Comparison of ENCODE assay signal across 8 cellular contexts in genomic region chr17:75764417-75764710, GRCh38. TPM values are rescaled to one million over a fixed set of nuclear protein-coding genes. Genes with fewer than 3 reads are reported as not detected.
DNase-seq lines count a peak whose midpoint lies in the region; ATAC-seq and TF ChIP-seq lines count a peak whose summit lies in the region.

No MANE protein-coding gene starts in this region.

- H3K79me2 ChIP-seq in GM23338 (replicated peaks; ENCODE audit: insufficient read depth): no peaks in the 10 kb centered on the region

- H4K20me1 ChIP-seq in GM23338 (replicated peaks; ENCODE audit: insufficient read depth): 0 out of 2 replicates have a peak, but pooled peaks cover 3% of the 10 kb centered on the region

- no peaks in the 10 kb centered on the region for H3K27me3 ChIP-seq in GM23338 (ENCODE audit: insufficient read depth)

- H3K4me1 ChIP-seq in GM23338 (ENCODE audit: insufficient read depth): peaks cover 3% of the 10 kb centered on the region; the same call in 1 of the 2 replicates

- H3K36me3 ChIP-seq in GM23338 (ENCODE audit: insufficient read depth): no peaks in the 10 kb centered on the region

- H3K4me3 ChIP-seq in GM23338 (peak overlapping the region; percentile 90), skin epidermis (peak overlapping the region; percentile 44 to 77 (median 66))

- no peak overlapping the region for H3K27ac Mint-ChIP-seq in GM23338
- H3K27ac Mint-ChIP-seq in glutamatergic neuron (ENCODE audit: unreplicated experiment): no peak overlapping the region

- H3F3A ChIP-seq in GM23338 (replicated peaks; ENCODE audit: low read depth): peaks cover 4% of the 10 kb centered on the region

- DNase-seq in GM23338 (ENCODE audit: low spot score) (no peak), glutamatergic neuron (no peak), pons (ENCODE audit: low spot score) (no peak), iPS-NIHi7 (ENCODE audit: extremely low spot score) (no peak), NCI-H146 (lab: John Stamatoyannopoulos, UW) (no peak)

- no peaks in the 10 kb centered on the region; the same call in 2 of the 3 replicates for H3K9me3 Mint-ChIP-seq in GM23338
- peaks cover 1% of the 10 kb centered on the region for H3K9me3 Mint-ChIP-seq in glutamatergic neuron (ENCODE audit: unreplicated experiment)

- H3K27ac ChIP-seq in GM23338 (ENCODE audit: low read depth) (no peak overlapping the region), VCaP (peak overlapping the region; percentile 65), skin epidermis (peak overlapping the region; percentile 17 to 89 (median 78))

- H2AFZ ChIP-seq in GM23338: peak overlapping the region; percentile 99

- TF ChIP-seq CTCF in GM23338 (conservative IDR thresholded peaks at IDR 0.05; ENCODE audit: low read depth in 2 of 2) (no peak), VCaP (conservative IDR thresholded peaks at IDR 0.05) (0 out of 2 replicates have a peak, but pooled peaks have one; percentile 68), glutamatergic neuron (IDR thresholded peaks at IDR 0.05; ENCODE audit: partially characterized antibody, unreplicated experiment) (no peak)

- H3K9me2 ChIP-seq in GM23338 (ENCODE audit: insufficient read depth): no peaks in the 10 kb centered on the region

- peak overlapping the region; percentile 76 for H3K4me3 Mint-ChIP-seq in GM23338
- peak overlapping the region; percentile 61 for H3K4me3 Mint-ChIP-seq in glutamatergic neuron (ENCODE audit: unreplicated experiment)

- H3K36me3 Mint-ChIP-seq in GM23338 (ENCODE audit: low read depth) (no peaks in the 10 kb centered on the region; the same call in 2 of the 3 replicates), glutamatergic neuron (ENCODE audit: unreplicated experiment) (no peaks in the 10 kb centered on the region)

- peak overlapping the region; percentile 87 for H3K4me2 ChIP-seq in GM23338

- H3K27me3 Mint-ChIP-seq in GM23338 (ENCODE audit: insufficient read depth, low read depth, poor library complexity) (peaks cover 14% of the 10 kb centered on the region), glutamatergic neuron (ENCODE audit: unreplicated experiment) (peaks cover 6% of the 10 kb centered on the region)

- peak; percentile 3; the same call in 1 of the 3 replicates for ATAC-seq in GM23338
- no peak for ATAC-seq in GM19324 (IDR thresholded peaks at IDR 0.05; ENCODE audit: low FRiP score, unreplicated experiment)

- H3K4me1 Mint-ChIP-seq in GM23338 (peaks cover 6% of the 10 kb centered on the region; the same call in 2 of the 3 replicates), glutamatergic neuron (ENCODE audit: low read depth, unreplicated experiment) (no peaks in the 10 kb centered on the region)

TF ChIP-seq in GM23338, 12 proteins besides CTCF, POLR2A, EP300 and RAD21:
- TF ChIP-seq, protein P1, sequence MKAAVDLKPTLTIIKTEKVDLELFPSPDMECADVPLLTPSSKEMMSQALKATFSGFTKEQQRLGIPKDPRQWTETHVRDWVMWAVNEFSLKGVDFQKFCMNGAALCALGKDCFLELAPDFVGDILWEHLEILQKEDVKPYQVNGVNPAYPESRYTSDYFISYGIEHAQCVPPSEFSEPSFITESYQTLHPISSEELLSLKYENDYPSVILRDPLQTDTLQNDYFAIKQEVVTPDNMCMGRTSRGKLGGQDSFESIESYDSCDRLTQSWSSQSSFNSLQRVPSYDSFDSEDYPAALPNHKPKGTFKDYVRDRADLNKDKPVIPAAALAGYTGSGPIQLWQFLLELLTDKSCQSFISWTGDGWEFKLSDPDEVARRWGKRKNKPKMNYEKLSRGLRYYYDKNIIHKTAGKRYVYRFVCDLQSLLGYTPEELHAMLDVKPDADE (IDR thresholded peaks at IDR 0.05): no peak
- peak; percentile 27; the same call in 1 of the 2 replicates for TF ChIP-seq ZNF331 (CRISPR knock-in tag; IDR thresholded peaks at IDR 0.05; ENCODE audit: low read depth)

RNA-seq across cellular contexts. Expression of gene GALK1, which starts 0.6 kb away (rescaled TPM):
- 30.5 TPM in 2 replicates for total RNA-seq in GM23338 (2014; rRNA removed; shearing (Covaris generic))
- 31.7 and 34.7 TPM in 2 replicates for polyA plus RNA-seq in GM23338 (2016; fragmentation: Nextera tagmentation; extraction: Ambion mirVana)
- 18.2 TPM for total RNA-seq in glutamatergic neuron (ENCODE audit: unreplicated experiment)

RNA-seq across cellular contexts. Expression of gene UNK, which starts 20.2 kb away (rescaled TPM):
- total RNA-seq in GM23338 (2014; rRNA removed; shearing (Covaris generic)): 65.2 and 67.0 TPM in 2 replicates
- 16.6 and 21.8 TPM in 2 replicates for polyA plus RNA-seq in GM23338 (2016; fragmentation: Nextera tagmentation; extraction: Ambion mirVana)
- total RNA-seq in glutamatergic neuron (ENCODE audit: unreplicated experiment): 65.5 TPM

RNA-seq across cellular contexts. Expression of gene ITGB4, which starts 43.1 kb away (rescaled TPM):
- total RNA-seq in GM23338 (2014; rRNA removed; shearing (Covaris generic)): 9.7 and 10.3 TPM in 2 replicates
- 4.2 and 6.1 TPM in 2 replicates for polyA plus RNA-seq in GM23338 (2016; fragmentation: Nextera tagmentation; extraction: Ambion mirVana)
- total RNA-seq in glutamatergic neuron (ENCODE audit: unreplicated experiment): not detected
